8 cellular contexts compared by ENCODE assay signal in the genomic region with DNA sequence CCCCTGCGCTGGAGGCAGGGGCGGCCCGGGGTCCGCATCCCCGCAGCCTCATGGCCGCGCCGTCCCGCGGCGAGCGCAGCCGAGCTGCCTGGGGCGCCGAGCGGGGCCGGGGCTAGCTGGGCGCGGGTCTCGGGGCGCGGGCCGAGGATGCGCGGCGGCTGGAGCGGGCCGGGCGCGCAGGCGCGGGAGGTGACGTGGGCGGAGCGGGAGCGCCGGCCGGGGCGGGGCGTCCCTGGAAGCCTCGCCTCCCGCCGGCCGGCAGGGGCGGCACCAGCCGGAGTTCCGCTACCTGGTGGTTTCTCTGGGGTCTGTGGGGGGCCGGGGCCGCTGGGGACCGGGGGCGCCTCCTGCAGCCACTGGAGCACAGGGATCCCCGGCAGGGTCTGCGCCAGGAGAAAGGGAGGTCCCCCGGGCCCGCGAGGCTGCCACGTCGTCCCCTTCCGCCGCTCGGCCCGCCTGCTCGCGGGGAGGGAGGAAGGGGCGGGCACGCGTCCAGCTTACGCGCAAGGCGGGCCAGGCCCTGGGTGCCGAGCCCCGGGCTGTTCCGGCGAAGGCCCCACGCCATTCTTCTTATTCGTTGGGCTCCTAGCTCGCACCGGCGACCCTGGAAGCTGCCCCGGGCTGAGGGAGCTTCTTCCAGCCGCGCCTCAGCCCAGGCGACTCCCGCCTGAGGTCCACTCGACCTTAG. TPM values are rescaled to one million over a fixed set of nuclear protein-coding genes. Genes with fewer than 3 reads are reported as not detected.
DNase-seq lines count a peak whose midpoint lies in the region; TF ChIP-seq lines count a peak whose summit lies in the region.

A gene with protein sequence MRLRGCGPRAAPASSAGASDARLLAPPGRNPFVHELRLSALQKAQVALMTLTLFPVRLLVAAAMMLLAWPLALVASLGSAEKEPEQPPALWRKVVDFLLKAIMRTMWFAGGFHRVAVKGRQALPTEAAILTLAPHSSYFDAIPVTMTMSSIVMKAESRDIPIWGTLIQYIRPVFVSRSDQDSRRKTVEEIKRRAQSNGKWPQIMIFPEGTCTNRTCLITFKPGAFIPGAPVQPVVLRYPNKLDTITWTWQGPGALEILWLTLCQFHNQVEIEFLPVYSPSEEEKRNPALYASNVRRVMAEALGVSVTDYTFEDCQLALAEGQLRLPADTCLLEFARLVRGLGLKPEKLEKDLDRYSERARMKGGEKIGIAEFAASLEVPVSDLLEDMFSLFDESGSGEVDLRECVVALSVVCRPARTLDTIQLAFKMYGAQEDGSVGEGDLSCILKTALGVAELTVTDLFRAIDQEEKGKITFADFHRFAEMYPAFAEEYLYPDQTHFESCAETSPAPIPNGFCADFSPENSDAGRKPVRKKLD (minus strand): TSS at position 168 of the 688 bp plus-strand sequence. CDS start 116 bp downstream, at position 52.

- no peaks in the 10 kb centered on the region for H3K9me3 Mint-ChIP-seq in activated naive CD4-positive, alpha-beta T cell treated with anti-CD3 and anti-CD28 coated beads, Interleukin-2, amount 10 ng/mL, durations not matched to agents 7 days and 5 days

- H3K27ac ChIP-seq in SK-N-MC (no peak within 1 kb of the TSS), temporal lobe (ENCODE audit: low read depth, low read length) (peak within 1 kb of the TSS; percentile 20)

- peak within 1 kb of the TSS; percentile 76 for H3K27ac Mint-ChIP-seq in activated naive CD4-positive, alpha-beta T cell treated with anti-CD3 and anti-CD28 coated beads, Interleukin-2, amount 10 ng/mL, durations not matched to agents 7 days and 5 days

- peaks cover 19% of the 10 kb centered on the region for H3K36me3 Mint-ChIP-seq in activated naive CD4-positive, alpha-beta T cell treated with anti-CD3 and anti-CD28 coated beads, Interleukin-2, amount 10 ng/mL, durations not matched to agents 7 days and 5 days

- CTCF ChIA-PET in activated naive CD4-positive, alpha-beta T cell treated with anti-CD3 and anti-CD28 coated beads, Interleukin-2, amount 10 ng/mL, durations not matched to agents 7 days and 5 days (lab: Charles Lee) = interaction anchor here (1.1 kb wide), 1 partner anchor 12 kb away, joined by 4 read pairs; no protein-coding TSS in a partner anchor

- H3K4me3 ChIP-seq in LNCaP clone FGC (ENCODE audit: low read depth, low read length) (peak within 1 kb of the TSS; percentile 63), SK-N-MC (peak within 1 kb of the TSS; percentile 83)

- H3K9ac ChIP-seq in SK-N-MC (ENCODE audit: insufficient read length) = peak within 1 kb of the TSS; percentile 67

- no peaks in the 10 kb centered on the region for H3K9me3 ChIP-seq in SK-N-MC (ENCODE audit: low read depth, low read length)

- no peak for TF ChIP-seq CTCF in LNCaP clone FGC (IDR thresholded peaks at IDR 0.05; ENCODE audit: control insufficient read depth, extremely low read depth, insufficient read depth)

- H3K4me3 Mint-ChIP-seq in activated naive CD4-positive, alpha-beta T cell treated with anti-CD3 and anti-CD28 coated beads, Interleukin-2, amount 10 ng/mL, durations not matched to agents 7 days and 5 days = peak within 1 kb of the TSS; percentile 82

- H3K27me3 Mint-ChIP-seq in activated naive CD4-positive, alpha-beta T cell treated with anti-CD3 and anti-CD28 coated beads, Interleukin-2, amount 10 ng/mL, durations not matched to agents 7 days and 5 days = peaks cover 17% of the 10 kb centered on the region

- DNase-seq in G401 (ENCODE audit: low spot score) (peak; percentile 73), H4 (ENCODE audit: low spot score) (peak; percentile 56), LNCaP clone FGC (ENCODE audit: low read depth) (no peak), SK-N-MC (ENCODE audit: low read depth, low spot score) (no peak), globus pallidus (ENCODE audit: low spot score) (peak; percentile 66), occipital lobe (lab: John Stamatoyannopoulos, UW) (peak; percentile 53)
- DNase-seq in activated naive CD4-positive, alpha-beta T cell treated with anti-CD3 and anti-CD28 coated beads, Interleukin-2, amount 10 ng/mL, durations not matched to agents 7 days and 5 days = peak; percentile 77

- in situ Hi-C loops in G401 (cut with HindIII; ENCODE audit: low sequenced_read_pairs) = no loop called here

- peaks cover 18% of the 10 kb centered on the region; the same call in 1 of the 2 replicates for H3K36me3 ChIP-seq in SK-N-MC (ENCODE audit: insufficient read depth, low read length)

- peaks cover 24% of the 10 kb centered on the region for H3K4me1 Mint-ChIP-seq in activated naive CD4-positive, alpha-beta T cell treated with anti-CD3 and anti-CD28 coated beads, Interleukin-2, amount 10 ng/mL, durations not matched to agents 7 days and 5 days

RNA-seq across cellular contexts. Expression of the gene that starts here (rescaled TPM):
- 71.5 and 143 TPM in 2 replicates for total RNA-seq in G401 (2014; rRNA removed; shearing (Covaris generic))
- total RNA-seq in H4 (2014; rRNA removed; shearing (Covaris generic)) = 23.9 and 31.2 TPM in 2 replicates
- total RNA-seq in occipital lobe (129 TPM), temporal lobe (99.6 TPM)

Comparison
In these comparisons a context has a peak if more than half of its experiments do, and no peak if none do; other contexts are left out.
1. DNase-seq: peak in G401 (single experiment), H4 (single experiment), activated naive CD4-positive, alpha-beta T cell treated with anti-CD3 and anti-CD28 coated beads, Interleukin-2, amount 10 ng/mL, durations not matched to agents 7 days and 5 days (single experiment), globus pallidus (single experiment) and occipital lobe (single experiment); none in LNCaP clone FGC (single experiment) and SK-N-MC (single experiment).